ENCODE assay signal across 22 cellular contexts in the genomic region with DNA sequence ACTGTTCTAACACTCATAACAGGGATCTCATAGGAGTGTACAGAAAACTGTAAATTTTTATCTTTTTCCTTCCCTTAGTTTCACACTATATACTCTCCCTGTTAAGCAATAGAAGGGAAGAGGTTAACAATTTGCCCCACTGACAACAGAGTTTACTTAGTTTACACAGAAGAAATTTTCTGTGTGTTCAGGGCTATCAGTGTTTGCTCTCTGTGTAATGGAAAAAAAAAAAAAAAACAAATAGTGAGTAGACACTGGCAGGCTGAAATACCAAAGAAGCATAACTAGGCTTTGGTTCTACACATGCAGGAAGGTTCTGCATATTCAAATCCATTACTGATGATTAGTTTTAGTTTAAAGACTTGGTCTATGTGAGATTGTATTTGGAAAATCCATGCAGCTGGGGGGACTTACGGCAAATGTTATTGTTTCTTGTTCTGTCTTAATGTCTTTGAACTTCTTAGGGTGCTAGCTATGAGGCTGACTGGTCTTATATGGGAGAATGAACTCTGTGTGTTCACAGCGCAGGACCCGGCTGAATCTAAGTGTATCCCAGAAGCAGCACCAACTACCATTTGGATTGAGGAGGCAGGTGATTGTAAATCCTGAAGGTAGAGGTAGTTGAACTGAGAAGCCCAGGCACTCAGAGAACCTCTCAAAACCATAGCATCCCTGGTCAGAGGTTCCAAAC.
DNase-seq lines count a peak whose midpoint lies in the region; ATAC-seq and TF ChIP-seq lines count a peak whose summit lies in the region.
"Had no signal": no experiment of that assay in that cellular context is flagged by ENCODE, and none has a peak within 500 bp of the region (broad histone marks: within the 10 kb centered on the region; RNA-seq: fewer than 3 reads in every experiment).

No MANE protein-coding gene starts in this region.

- CTCF ChIA-PET in Caco-2 (lab: Charles Lee), result interaction anchor here (0.5 to 0.6 kb wide), 2 partner anchors 91 to 285 kb away, joined by 3 to 4 read pairs; no protein-coding TSS in a partner anchor

- ATAC-seq in GM21381 (IDR thresholded peaks at IDR 0.05; ENCODE audit: unreplicated experiment), result no peak
- ATAC-seq: CD8-positive, alpha-beta T cell; gastroesophageal sphincter; GM23338; lower lobe of right lung had no signal

- no TSS peak for BruUV-seq in Caco-2 (replicated peaks; lab: Mats Ljungman, UMichigan)

- peak in 1 of 2 experiments; percentile 53 for DNase-seq in Caco-2
- DNase-seq in LNCaP clone FGC (ENCODE audit: low read depth), result peak; percentile 55
- DNase-seq in fibroblast of peridontal ligament (ENCODE audit: extremely low read depth), result peak; percentile 31
- DNase-seq in neural progenitor cell (ENCODE audit: low spot score), result no peak
- DNase-seq in MV-4-11 (lab: John Stamatoyannopoulos, UW), result no peak
- DNase-seq in activated naive CD4-positive, alpha-beta T cell (lab: John Stamatoyannopoulos, UW), result no peak
- no peak for DNase-seq in NCI-H446 treated with DMSO at 0.1 percent for 48 hours (lab: John Stamatoyannopoulos, UW)
- DNase-seq: activated CD4-positive, alpha-beta T cell treated with anti-CD3 and anti-CD28 coated beads, Interleukin-2, amount 50 U/mL, for 4 hours; activated gamma-delta T cell treated with Interleukin-2 at 50 U/mL for 16 hours; amniotic stem cell; caudate nucleus; CD8-positive, alpha-beta T cell; lower lobe of right lung; NCI-H1105 treated with DMSO at 0.1 percent for 48 hours; NCI-H510A; SIG-M5; small intestine; stimulated activated CD8-positive, alpha-beta memory T cell treated with anti-CD3 and anti-CD28 coated beads, Interleukin-4, amount 100 ng/mL, for 48 hours had no signal

- H3K36me3 ChIP-seq in Caco-2 (ENCODE audit: control insufficient read depth, insufficient read depth, low read length) (no peaks in the 10 kb centered on the region), neural progenitor cell (no peaks in the 10 kb centered on the region)
- H3K36me3 ChIP-seq: gastroesophageal sphincter, lower lobe of right lung had no signal

- H3F3A ChIP-seq in neural progenitor cell (ENCODE audit: low read depth), result no peaks in the 10 kb centered on the region

- H3K9me3 Mint-ChIP-seq in Caco-2 (ENCODE audit: unreplicated experiment) (no peaks in the 10 kb centered on the region), neural progenitor cell (peaks cover 10% of the 10 kb centered on the region)
- H3K9me3 Mint-ChIP-seq: GM23338 had no signal

- H3K4me3 ChIP-seq in Caco-2 (ENCODE audit: low read depth, low read length) (no peak overlapping the region), LNCaP clone FGC (ENCODE audit: low read depth, low read length) (no peak overlapping the region), neural progenitor cell (no peak overlapping the region)
- H3K4me3 ChIP-seq: gastroesophageal sphincter, GM23338, lower lobe of right lung had no signal

- no peak overlapping the region for H3K27ac ChIP-seq in neural progenitor cell
- H3K27ac ChIP-seq: lower lobe of right lung, parathyroid adenoma had no signal

- H3K4me1 Mint-ChIP-seq in Caco-2 (ENCODE audit: low read depth, unreplicated experiment) (peaks cover 26% of the 10 kb centered on the region), neural progenitor cell (peaks cover 24% of the 10 kb centered on the region)

- H3K27me3 Mint-ChIP-seq in Caco-2 (ENCODE audit: insufficient read depth, unreplicated experiment) (no peaks in the 10 kb centered on the region), neural progenitor cell (ENCODE audit: insufficient read depth, low read depth) (peaks cover 4% of the 10 kb centered on the region)

- H3K4me2 ChIP-seq in neural progenitor cell, result no peak overlapping the region
- H3K4me2 ChIP-seq: GM23338 had no signal

- peak overlapping the region; percentile 38 for H3K4me3 Mint-ChIP-seq in Caco-2 (ENCODE audit: unreplicated experiment)
- no peak overlapping the region for H3K4me3 Mint-ChIP-seq in neural progenitor cell
- H3K4me3 Mint-ChIP-seq: CD8-positive, alpha-beta T cell; GM23338 had no signal

- H3K4me1 ChIP-seq in Caco-2 (peaks cover 25% of the 10 kb centered on the region), neural progenitor cell (peaks cover 5% of the 10 kb centered on the region)
- H3K4me1 ChIP-seq: parathyroid adenoma had no signal

- no peaks in the 10 kb centered on the region for H4K20me1 ChIP-seq in neural progenitor cell (ENCODE audit: low read depth)

- H3K36me3 Mint-ChIP-seq in Caco-2 (ENCODE audit: insufficient read depth, unreplicated experiment) (no peaks in the 10 kb centered on the region), neural progenitor cell (no peaks in the 10 kb centered on the region)
- H3K36me3 Mint-ChIP-seq: CD8-positive, alpha-beta T cell had no signal

- intact Hi-C loops in Caco-2 (cut with micrococcal nuclease; ENCODE audit: unreplicated experiment), result loop anchor here (1.0 to 5.0 kb wide), 3 partner anchors 58 to 388 kb away; no protein-coding TSS in a partner anchor

- TF ChIP-seq CTCF in Caco-2 (IDR thresholded peaks at IDR 0.05; ENCODE audit: insufficient read depth in 1 of 2, low read depth in 1 of 2, low read length in 1 of 2, severe bottlenecking in 1 of 2, unreplicated experiment in 1 of 2), result no peak
- no peak for TF ChIP-seq CTCF in LNCaP clone FGC (IDR thresholded peaks at IDR 0.05; ENCODE audit: control insufficient read depth, extremely low read depth, insufficient read depth)
- TF ChIP-seq CTCF in neural progenitor cell (IDR thresholded peaks at IDR 0.05), result no peak

- H3K9me3 ChIP-seq in Caco-2 (no peaks in the 10 kb centered on the region), neural progenitor cell (ENCODE audit: low read depth) (no peaks in the 10 kb centered on the region)
- H3K9me3 ChIP-seq: gastroesophageal sphincter, lower lobe of right lung had no signal

- POLR2A ChIA-PET in Caco-2 (lab: Charles Lee), result no interaction called here

- H2AFZ ChIP-seq in neural progenitor cell (replicated peaks), result no peak overlapping the region
- H2AFZ ChIP-seq: GM23338, parathyroid adenoma had no signal

- H3K27ac Mint-ChIP-seq in Caco-2 (ENCODE audit: unreplicated experiment), result peak overlapping the region; percentile 83
- peak overlapping the region; percentile 11 for H3K27ac Mint-ChIP-seq in neural progenitor cell
- H3K27ac Mint-ChIP-seq: CD8-positive, alpha-beta T cell; GM23338 had no signal

- H3K79me2 ChIP-seq in neural progenitor cell (ENCODE audit: low read depth), result no peaks in the 10 kb centered on the region
- H3K79me2 ChIP-seq: parathyroid adenoma had no signal

- no peaks in the 10 kb centered on the region for H3K27me3 ChIP-seq in Caco-2 (replicated peaks; ENCODE audit: control insufficient read depth, insufficient read depth, low read length)
- H3K27me3 ChIP-seq in neural progenitor cell, result no peaks in the 10 kb centered on the region
- H3K27me3 ChIP-seq: gastroesophageal sphincter had no signal

- no peak overlapping the region for H3K9ac ChIP-seq in neural progenitor cell
- H3K9ac ChIP-seq: parathyroid adenoma had no signal

Comparison
In these comparisons a context has a peak if more than half of its experiments do, and no peak if none do; other contexts are left out.
1. DNase-seq: peak in LNCaP clone FGC (single experiment) and fibroblast of peridontal ligament (single experiment); none in neural progenitor cell (single experiment), MV-4-11 (single experiment), activated naive CD4-positive, alpha-beta T cell (0 of 4) and NCI-H446 treated with DMSO at 0.1 percent for 48 hours (single experiment).